ENCODE assay signal across 8 cellular contexts in the genomic region with DNA sequence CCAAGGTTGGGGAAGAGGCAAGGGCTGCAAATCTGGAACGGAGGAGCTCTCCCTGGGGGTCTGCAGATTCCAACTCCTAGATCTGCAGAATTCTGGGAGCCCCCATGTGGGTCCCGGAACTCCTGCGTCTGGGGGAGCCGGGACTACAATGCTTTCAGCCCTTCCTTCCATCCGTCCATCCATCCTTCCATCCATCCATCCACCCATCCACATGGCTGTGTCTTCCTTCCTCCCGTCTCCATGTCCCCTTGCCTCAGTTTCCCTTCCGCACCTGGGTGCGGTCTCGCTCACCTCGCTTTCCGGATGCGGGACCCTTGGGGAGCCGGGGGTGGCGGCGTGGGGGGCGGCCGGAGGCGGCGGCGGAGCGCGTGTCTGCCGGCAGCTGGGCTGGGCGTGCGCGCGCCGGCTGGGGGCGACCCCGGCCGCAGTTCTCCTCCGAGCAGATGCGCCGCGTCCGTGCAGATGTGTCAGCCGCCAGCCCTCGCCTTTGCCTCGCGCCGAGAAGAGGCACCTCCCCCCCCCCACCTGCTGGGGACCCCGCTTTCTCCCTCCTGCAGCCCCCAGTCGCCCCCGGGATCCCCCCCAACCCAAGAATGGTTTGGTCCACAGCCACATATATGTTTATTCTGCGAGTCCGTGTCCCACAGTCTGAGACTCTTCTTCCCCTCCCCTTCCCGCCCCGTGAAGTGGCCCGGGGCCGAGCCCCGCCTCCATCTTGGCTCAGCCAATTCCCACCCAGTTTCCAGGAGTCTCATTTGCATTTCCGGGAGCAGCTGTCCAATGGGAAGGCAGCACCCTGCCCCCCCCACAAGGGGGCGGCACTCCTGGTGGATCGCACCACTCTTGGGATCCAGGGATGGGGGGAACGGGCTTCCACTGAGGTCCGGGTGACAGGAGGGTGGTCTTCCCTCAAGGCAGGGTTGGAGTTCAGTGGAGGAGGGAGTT. TPM values are rescaled to one million over a fixed set of nuclear protein-coding genes. Genes with fewer than 3 reads are reported as not detected.
A peak's percentile ranks its signal among the peaks of the same experiment; 100 is the strongest.
DNase-seq lines count a peak whose midpoint lies in the region; ATAC-seq and TF ChIP-seq lines count a peak whose summit lies in the region.

No MANE protein-coding gene starts in this region.

- intact Hi-C loops in Panc1 (cut with micrococcal nuclease; ENCODE audit: unreplicated experiment) (no loop called here), sigmoid colon (cut with DNase I) (no loop called here)

- H3K4me3 Mint-ChIP-seq in CD4-positive, CD25-positive, alpha-beta regulatory T cell: peak overlapping the region in 3 of 4 donors; percentile 15 to 35 (median 27)
- H3K4me3 Mint-ChIP-seq in brain: peak overlapping the region; percentile 81 to 91 (median 89)

- peaks cover 12% of the 10 kb centered on the region for H3K36me3 Mint-ChIP-seq in CD4-positive, CD25-positive, alpha-beta regulatory T cell
- H3K36me3 Mint-ChIP-seq in brain: peaks cover 4% of the 10 kb centered on the region

- H3K9me3 Mint-ChIP-seq in CD4-positive, CD25-positive, alpha-beta regulatory T cell: peaks cover 0 to 2% (median 0%) of the 10 kb centered on the region in 7 donors
- no peaks in the 10 kb centered on the region for H3K9me3 Mint-ChIP-seq in brain

- in situ Hi-C loops in Panc1 (cut with HindIII; ENCODE audit: low pct_unique_long_range_greater_than_20kb, low sequenced_read_pairs): no loop called here

- H3K27ac ChIP-seq in CD4-positive, CD25-positive, alpha-beta regulatory T cell (ENCODE audit: insufficient read depth, low read length, poor library complexity, severe bottlenecking): no peak overlapping the region
- H3K27ac ChIP-seq in Panc1 (ENCODE audit: low read length): no peak overlapping the region
- H3K27ac ChIP-seq in sigmoid colon: no peak overlapping the region

- H3K36me3 ChIP-seq in CD4-positive, CD25-positive, alpha-beta regulatory T cell (ENCODE audit: control insufficient read depth, insufficient read depth, low read length): no peaks in the 10 kb centered on the region
- H3K36me3 ChIP-seq in Panc1 (ENCODE audit: control insufficient read depth, insufficient read depth, low read length): 0 out of 2 replicates have a peak, but pooled peaks cover 3% of the 10 kb centered on the region
- peaks cover 16% of the 10 kb centered on the region for H3K36me3 ChIP-seq in iPS-15b (ENCODE audit: control insufficient read depth, insufficient read depth, low read length)
- H3K36me3 ChIP-seq in sigmoid colon: peaks cover 0 to 28% (median 0%) of the 10 kb centered on the region in 4 donors

- H3K4me1 ChIP-seq in CD4-positive, CD25-positive, alpha-beta regulatory T cell (ENCODE audit: control insufficient read depth, insufficient read depth, low read length, poor library complexity, severe bottlenecking): peaks cover 16% of the 10 kb centered on the region
- H3K4me1 ChIP-seq in Panc1 (ENCODE audit: control insufficient read depth, insufficient read depth, low read length) (peaks cover 5% of the 10 kb centered on the region), iPS-15b (ENCODE audit: control insufficient read depth, insufficient read depth, low read length) (no peaks in the 10 kb centered on the region), sigmoid colon (peaks cover 0 to 23% (median 22%) of the 10 kb centered on the region in 4 donors)

- POLR2A ChIA-PET in Panc1 (lab: Charles Lee): no interaction called here

- no peak for TF ChIP-seq POLR2A in sigmoid colon (IDR thresholded peaks at IDR 0.05)

- no peaks in the 10 kb centered on the region for H3K9me3 ChIP-seq in CD4-positive, CD25-positive, alpha-beta regulatory T cell (ENCODE audit: control insufficient read depth in 2 of 2, low read length in 2 of 2)
- no peaks in the 10 kb centered on the region for H3K9me3 ChIP-seq in Panc1 (ENCODE audit: control insufficient read depth, insufficient read depth, low read depth, low read length)
- no peaks in the 10 kb centered on the region for H3K9me3 ChIP-seq in iPS-15b (ENCODE audit: control insufficient read depth, insufficient read depth, low read length)
- no peaks in the 10 kb centered on the region for H3K9me3 ChIP-seq in sigmoid colon

- no peak overlapping the region for H3K27ac Mint-ChIP-seq in CD4-positive, CD25-positive, alpha-beta regulatory T cell
- peak overlapping the region in 3 of 5 experiments; percentile 69 to 89 (median 88) for H3K27ac Mint-ChIP-seq in brain

- ATAC-seq in CD4-positive, CD25-positive, alpha-beta regulatory T cell (ENCODE audit: low read depth in 2 of 2): no peak
- peak; percentile 55 for ATAC-seq in Panc1

- H3K27me3 Mint-ChIP-seq in CD4-positive, CD25-positive, alpha-beta regulatory T cell: peaks cover 27% of the 10 kb centered on the region
- peaks cover 25% of the 10 kb centered on the region for H3K27me3 Mint-ChIP-seq in brain

- no TSS peak for BruUV-seq in Panc1 (replicated peaks; lab: Mats Ljungman, UMichigan)

- H3K4me1 Mint-ChIP-seq in CD4-positive, CD25-positive, alpha-beta regulatory T cell: peaks cover 0 to 17% (median 9%) of the 10 kb centered on the region in 4 donors
- H3K4me1 Mint-ChIP-seq in brain: peaks cover 29% of the 10 kb centered on the region

- TF ChIP-seq EP300 in sigmoid colon (IDR thresholded peaks at IDR 0.05): no peak

- CTCF ChIA-PET in Panc1 (lab: Charles Lee): interaction anchor here (0.7 to 1.4 kb wide), 2 partner anchors 15 to 33 kb away, joined by 3 to 6 read pairs; no protein-coding TSS in a partner anchor

- peak in 2 of 3 donors; percentile 12 to 52 for DNase-seq in CD4-positive, CD25-positive, alpha-beta regulatory T cell
- peak; percentile 94 for DNase-seq in HuH-7 (ENCODE audit: low spot score)
- DNase-seq in Panc1 (ENCODE audit: low read depth, low spot score): no peak
- peak; percentile 88 for DNase-seq in sigmoid colon
- DNase-seq in SKM-1 treated with dmso at 0.1 percent for 144 hours (lab: John Stamatoyannopoulos, UW; ENCODE audit: unreplicated experiment): no peak
- no peak for DNase-seq in T-helper 9 cell

- TF ChIP-seq CTCF in Panc1 (IDR thresholded peaks at IDR 0.05) (no peak; the same call in 1 of the 2 replicates), brain (conservative IDR thresholded peaks at IDR 0.05) (no peak), sigmoid colon (IDR thresholded peaks at IDR 0.05) (no peak)

- H3K9ac ChIP-seq in iPS-15b (ENCODE audit: low read depth, low read length): no peak overlapping the region

- 17 to 65% methylated on average over 56 of the region's 56 CpGs for WGBS in sigmoid colon, 2 donors

- H3K27me3 ChIP-seq in CD4-positive, CD25-positive, alpha-beta regulatory T cell (ENCODE audit: control insufficient read depth, insufficient read depth, low read length): peaks cover 2% of the 10 kb centered on the region
- peaks cover 6% of the 10 kb centered on the region for H3K27me3 ChIP-seq in Panc1 (ENCODE audit: control insufficient read depth, insufficient read depth, low read length)
- H3K27me3 ChIP-seq in iPS-15b (ENCODE audit: control insufficient read depth, insufficient read depth, low read length): peaks cover 42% of the 10 kb centered on the region
- H3K27me3 ChIP-seq in sigmoid colon: peaks cover 26 to 36% (median 31%) of the 10 kb centered on the region in 3 donors

- no peak overlapping the region for H3K4me3 ChIP-seq in CD4-positive, CD25-positive, alpha-beta regulatory T cell (ENCODE audit: low read depth, low read length)
- H3K4me3 ChIP-seq in Panc1 (ENCODE audit: low read depth in 2 of 2, low read length in 2 of 2) (no peak overlapping the region), iPS-15b (ENCODE audit: low read depth, low read length) (peak overlapping the region; percentile 47), sigmoid colon (peak overlapping the region in 3 of 4 donors; percentile 1 to 36 (median 18))

RNA-seq across cellular contexts. Expression of gene ISOC2, which starts 8.8 kb away (rescaled TPM):
- 6.3 TPM for total RNA-seq in CD4-positive, CD25-positive, alpha-beta regulatory T cell
- 10 to 100 TPM; 24.7 to 34.1 (median 28.1) TPM for polyA plus RNA-seq in CD4-positive, CD25-positive, alpha-beta regulatory T cell
- 150 TPM for total RNA-seq in Panc1 (2021; ENCODE audit: unreplicated experiment)
- polyA plus RNA-seq in Panc1 (2012; ENCODE audit: insufficient read length): 195 TPM
- 43.8 TPM for polyA plus RNA-seq in brain (ENCODE audit: insufficient read depth, low read depth, low replicate concordance)
- 100 to 1,000 TPM in 2 of 4 donors, 10 to 100 TPM in 2; 90.3 to 114 (median 101) TPM for total RNA-seq in sigmoid colon
- polyA plus RNA-seq in sigmoid colon: 100 to 1,000 TPM; 147 to 173 (median 162) TPM

RNA-seq across cellular contexts. Expression of gene SHISA7, which starts 9.6 kb away (rescaled TPM):
- total RNA-seq in CD4-positive, CD25-positive, alpha-beta regulatory T cell: not detected
- polyA plus RNA-seq in CD4-positive, CD25-positive, alpha-beta regulatory T cell: not detected
- total RNA-seq in Panc1 (2021; ENCODE audit: unreplicated experiment) (0.03 TPM), sigmoid colon (under 1 TPM in 3 of 4 donors, not detected in 1; 0.28 to 0.41 (median 0.36) TPM)
- 0.21 TPM for polyA plus RNA-seq in Panc1 (2012; ENCODE audit: insufficient read length)
- polyA plus RNA-seq in brain (ENCODE audit: insufficient read depth, low read depth, low replicate concordance) (6.0 TPM), sigmoid colon (under 1 TPM in 1 of 3 donors, not detected in 2; 0.04 TPM)

RNA-seq across cellular contexts. Expression of gene C19orf85, which starts 11.9 kb away (rescaled TPM):
- not detected for total RNA-seq in CD4-positive, CD25-positive, alpha-beta regulatory T cell
- polyA plus RNA-seq in CD4-positive, CD25-positive, alpha-beta regulatory T cell: not detected
- not detected for total RNA-seq in Panc1 (2021; ENCODE audit: unreplicated experiment)
- polyA plus RNA-seq in Panc1 (2012; ENCODE audit: insufficient read length): not detected
- 3.1 TPM for polyA plus RNA-seq in brain (ENCODE audit: insufficient read depth, low read depth, low replicate concordance)
- not detected for total RNA-seq in sigmoid colon
- polyA plus RNA-seq in sigmoid colon: under 1 TPM in 1 of 3 donors, not detected in 2; 0.07 TPM

RNA-seq across cellular contexts. Expression of gene ZNF628, which starts 23.8 kb away (rescaled TPM):
- 23.9 TPM for total RNA-seq in CD4-positive, CD25-positive, alpha-beta regulatory T cell
- under 1 TPM; 0.05 to 0.22 (median 0.09) TPM for polyA plus RNA-seq in CD4-positive, CD25-positive, alpha-beta regulatory T cell
- total RNA-seq in Panc1 (2021; ENCODE audit: unreplicated experiment): 21.7 TPM
- polyA plus RNA-seq in Panc1 (2012; ENCODE audit: insufficient read length): 20.0 TPM
- 6.5 TPM for polyA plus RNA-seq in brain (ENCODE audit: insufficient read depth, low read depth, low replicate concordance)
- total RNA-seq in sigmoid colon: 10 to 100 TPM in 1 of 4 donors, 1 to 10 TPM in 3; 1.4 to 15.0 (median 3.7) TPM
- polyA plus RNA-seq in sigmoid colon: 10 to 100 TPM in 1 of 3 donors, 1 to 10 TPM in 2; 1.8 to 10.1 (median 2.5) TPM

RNA-seq across cellular contexts. Expression of gene NAT14, which starts 32.3 kb away (rescaled TPM):
- 9.2 TPM for total RNA-seq in CD4-positive, CD25-positive, alpha-beta regulatory T cell
- 1 to 10 TPM; 3.3 to 5.1 (median 4.1) TPM for polyA plus RNA-seq in CD4-positive, CD25-positive, alpha-beta regulatory T cell
- 93.1 TPM for total RNA-seq in Panc1 (2021; ENCODE audit: unreplicated experiment)
- polyA plus RNA-seq in Panc1 (2012; ENCODE audit: insufficient read length): 138 TPM
- polyA plus RNA-seq in brain (ENCODE audit: insufficient read depth, low read depth, low replicate concordance): 95.6 TPM
- 10 to 100 TPM in 1 of 4 donors, 1 to 10 TPM in 3; 6.4 to 10.5 (median 8.4) TPM for total RNA-seq in sigmoid colon
- polyA plus RNA-seq in sigmoid colon: 10 to 100 TPM in 1 of 3 donors, 1 to 10 TPM in 2; 1.4 to 13.7 (median 2.4) TPM

Comparison
In these comparisons a context has a peak if more than half of its experiments do, and no peak if none do; other contexts are left out.
1. DNase-seq: peak in CD4-positive, CD25-positive, alpha-beta regulatory T cell (2 of 3), HuH-7 (single experiment) and sigmoid colon (single experiment); none in Panc1 (single experiment), SKM-1 treated with dmso at 0.1 percent for 144 hours (single experiment) and T-helper 9 cell (single experiment).
2. H3K4me3 ChIP-seq: peak in iPS-15b (single experiment) and sigmoid colon (3 of 4); none in CD4-positive, CD25-positive, alpha-beta regulatory T cell (single experiment) and Panc1 (0 of 2).
3. H3K27ac Mint-ChIP-seq: peak in brain (3 of 5); none in CD4-positive, CD25-positive, alpha-beta regulatory T cell (0 of 3).
4. RNA of gene ISOC2, which starts 8.8 kb away (total RNA-seq): 150 TPM in Panc1 (single experiment) and 90.3 to 114 TPM in sigmoid colon; 6.3 TPM in CD4-positive, CD25-positive, alpha-beta regulatory T cell (single experiment); every median in the first group is over 10 times any median in the second.